In the genomic region with DNA sequence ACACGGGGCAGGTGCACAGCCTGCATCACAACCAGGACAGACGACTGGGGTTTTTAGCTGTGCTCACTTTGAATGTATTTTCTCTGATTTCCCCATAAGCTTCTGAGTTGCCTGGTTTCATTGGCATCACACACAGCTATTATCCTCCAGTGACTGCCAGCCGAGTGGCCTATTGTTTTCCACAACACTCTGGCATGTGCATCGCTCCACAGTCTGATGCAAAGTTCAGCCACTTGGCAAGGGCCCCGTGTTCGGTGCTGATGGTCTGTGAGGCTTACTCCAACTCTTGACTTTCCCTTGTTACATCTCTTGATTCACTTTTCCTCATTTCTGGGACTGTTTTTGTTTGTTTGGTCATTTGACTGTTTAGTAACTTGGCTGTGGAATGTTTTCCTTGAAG, we compare ENCODE assay signal across 16 cellular contexts.
"Had no signal": no experiment of that assay in that cellular context is flagged by ENCODE, and none has a peak within 500 bp of the region (broad histone marks: within the 10 kb centered on the region; RNA-seq: fewer than 3 reads in every experiment).

No MANE protein-coding gene starts in this region.

- DNase-seq: activated CD4-positive, alpha-beta T cell treated with anti-CD3 and anti-CD28 coated beads, Interleukin-2, amount 10 ng/mL, durations not matched to agents 24 days and 14 days; activated CD4-positive, CD25-positive, alpha-beta regulatory T cell; activated CD8-positive, alpha-beta memory T cell treated with anti-CD3 and anti-CD28 coated beads, Interleukin-2, amount 50 U/mL, for 4 hours; activated CD8-positive, alpha-beta T cell treated with anti-CD3 and anti-CD28 coated beads, Interleukin-2, amount 10 ng/mL, durations not matched to agents 7 days and 5 days; activated gamma-delta T cell treated with Interleukin-2 at 50 U/mL for 16 hours; brain microvascular endothelial cell; cortex of kidney; effector memory CD4-positive, alpha-beta T cell; left ventricle myocardium superior; mesendoderm; stimulated activated CD4-positive, alpha-beta T cell treated with anti-CD3 and anti-CD28 coated beads, Interleukin-1b, Interleukin-23, amount 100 ng/mL, for 48 hours; stomach had no signal

- H3K4me3 Mint-ChIP-seq: activated CD4-positive, alpha-beta T cell treated with anti-CD3 and anti-CD28 coated beads, Interleukin-2, amount 10 ng/mL, durations not matched to agents 24 days and 14 days; activated CD8-positive, alpha-beta T cell treated with anti-CD3 and anti-CD28 coated beads, Interleukin-2, amount 10 ng/mL, durations not matched to agents 7 days and 5 days; activated naive CD8-positive, alpha-beta T cell; central memory CD8-positive, alpha-beta T cell; nephron; T-helper 2 cell treated with Interferon-gamma antibody and Interleukin-4, amounts not matched to agents 5 μg/mL and 100 μg/mL, for 36 hours had no signal

- H3K27ac ChIP-seq: brain microvascular endothelial cell, stomach had no signal

- H3K27ac Mint-ChIP-seq: activated CD4-positive, alpha-beta T cell treated with anti-CD3 and anti-CD28 coated beads, Interleukin-2, amount 10 ng/mL, durations not matched to agents 24 days and 14 days; activated CD8-positive, alpha-beta T cell treated with anti-CD3 and anti-CD28 coated beads, Interleukin-2, amount 10 ng/mL, durations not matched to agents 7 days and 5 days; activated naive CD8-positive, alpha-beta T cell; nephron; T-helper 2 cell treated with Interferon-gamma antibody and Interleukin-4, amounts not matched to agents 5 μg/mL and 100 μg/mL, for 36 hours had no signal

- ATAC-seq: activated CD8-positive, alpha-beta T cell treated with anti-CD3 and anti-CD28 coated beads, Interleukin-2, amount 10 ng/mL, durations not matched to agents 7 days and 5 days; left ventricle myocardium superior had no signal

- H3K27me3 Mint-ChIP-seq: activated CD4-positive, alpha-beta T cell treated with anti-CD3 and anti-CD28 coated beads, Interleukin-2, amount 10 ng/mL, durations not matched to agents 24 days and 14 days; activated naive CD8-positive, alpha-beta T cell; central memory CD8-positive, alpha-beta T cell had no signal

- H3K4me3 ChIP-seq: stomach had no signal

- H3K9me3 ChIP-seq: stomach had no signal

- H3K36me3 ChIP-seq: brain microvascular endothelial cell, stomach had no signal

- H3K4me1 Mint-ChIP-seq: activated CD4-positive, alpha-beta T cell treated with anti-CD3 and anti-CD28 coated beads, Interleukin-2, amount 10 ng/mL, durations not matched to agents 24 days and 14 days; central memory CD8-positive, alpha-beta T cell had no signal

- H3K9me3 Mint-ChIP-seq: activated CD4-positive, alpha-beta T cell treated with anti-CD3 and anti-CD28 coated beads, Interleukin-2, amount 10 ng/mL, durations not matched to agents 24 days and 14 days; nephron; T-helper 2 cell treated with Interferon-gamma antibody and Interleukin-4, amounts not matched to agents 5 μg/mL and 100 μg/mL, for 36 hours had no signal

- H3K27me3 ChIP-seq: brain microvascular endothelial cell, stomach had no signal

- H3K36me3 Mint-ChIP-seq: activated naive CD8-positive, alpha-beta T cell had no signal

- H3K4me1 ChIP-seq: stomach had no signal
